In genomic region chr1:160879056-160879455, GRCh38 we compare ENCODE assay signal across 1 cellular context.
TF ChIP-seq lines count a peak whose summit lies in the region.

No MANE protein-coding gene starts in this region.

TF ChIP-seq in H1, 55 proteins besides CTCF, POLR2A, EP300 and RAD21:
- no peak for TF ChIP-seq EGR1 (IDR thresholded peaks at IDR 0.05; ENCODE audit: borderline replicate concordance, low read depth, low read length)
- TF ChIP-seq JUND (IDR thresholded peaks at IDR 0.05; ENCODE audit: low read length): no peak
- no peak for TF ChIP-seq GTF2F1 (IDR thresholded peaks at IDR 0.05; ENCODE audit: borderline replicate concordance, low read depth, low read length)
- no peak for TF ChIP-seq ATF3 (IDR thresholded peaks at IDR 0.05; ENCODE audit: insufficient read depth, low read depth, low read length)
- no peak for TF ChIP-seq SIX5 (IDR thresholded peaks at IDR 0.05; ENCODE audit: low read depth, low read length)
- TF ChIP-seq MAX (IDR thresholded peaks at IDR 0.05): no peak
- no peak for TF ChIP-seq CBX5 (IDR thresholded peaks at IDR 0.05; ENCODE audit: low read depth, low read length)
